27 cellular contexts compared by ENCODE assay signal in genomic region chr5:130272837-130273236, GRCh38.
A peak's percentile ranks its signal among the peaks of the same experiment; 100 is the strongest.
DNase-seq lines count a peak whose midpoint lies in the region; ATAC-seq, FAIRE-seq and TF ChIP-seq lines count a peak whose summit lies in the region.
"Had no signal": no experiment of that assay in that cellular context is flagged by ENCODE, and none has a peak within 500 bp of the region (broad histone marks: within the 10 kb centered on the region; RNA-seq: fewer than 3 reads in every experiment).

No MANE protein-coding gene starts in this region.

- no peaks in the 10 kb centered on the region for H3K23me2 ChIP-seq in H1 (ENCODE audit: low read depth, low read length)

- H3K4me3 ChIP-seq in NT2/D1 (ENCODE audit: insufficient read length, low read depth) (no peak overlapping the region), H1 (ENCODE audit: extremely low read depth in 1 of 4, insufficient read depth in 2 of 4, low read depth in 3 of 4, low read length in 4 of 4) (no peak overlapping the region), osteoblast (ENCODE audit: insufficient read depth, low read length) (no peak overlapping the region), tibial artery (no peak overlapping the region)
- H3K4me3 ChIP-seq: A549; BLaER1 treated with 17β-estradiol and CSF1 and Interleukin-3, amounts not matched to agents 10 nM and 100 nM; GM12878 had no signal

- H3K4me1 Mint-ChIP-seq in CD14-positive monocyte: peaks cover 3% of the 10 kb centered on the region
- H3K4me1 Mint-ChIP-seq: B cell; CD4-positive, alpha-beta memory T cell; CD4-positive, CD25-positive, alpha-beta regulatory T cell; CD8-positive, alpha-beta memory T cell had no signal

- no peak overlapping the region for H2BK15ac ChIP-seq in H1 (ENCODE audit: low read length)

- H3K27ac Mint-ChIP-seq in CD14-positive monocyte: no peak overlapping the region
- H3K27ac Mint-ChIP-seq: B cell; CD4-positive, alpha-beta memory T cell; CD4-positive, CD25-positive, alpha-beta regulatory T cell; CD8-positive, alpha-beta memory T cell had no signal

- H3K4me2 ChIP-seq in H1 (ENCODE audit: insufficient read depth in 1 of 2, low read depth in 2 of 2, low read length in 2 of 2) (no peak overlapping the region), osteoblast (ENCODE audit: insufficient read depth, low read length) (no peak overlapping the region)
- H3K4me2 ChIP-seq: A549; BLaER1 treated with 17β-estradiol and CSF1 and Interleukin-3, amounts not matched to agents 10 nM and 100 nM had no signal

- no peak for TF ChIP-seq EP300 in H1 (IDR thresholded peaks at IDR 0.05; ENCODE audit: borderline replicate concordance in 1 of 2, low read depth in 2 of 2, low read length in 2 of 2)

- H4K91ac ChIP-seq in H1 (replicated peaks; ENCODE audit: insufficient read length, low read length): no peak overlapping the region

- peaks cover 0 to 1% (median 0%) of the 10 kb centered on the region in 3 donors for H3K27me3 Mint-ChIP-seq in CD14-positive monocyte (ENCODE audit: low read depth in 3 of 3)
- H3K27me3 Mint-ChIP-seq: B cell; CD4-positive, CD25-positive, alpha-beta regulatory T cell had no signal

- no peak overlapping the region for H3K14ac ChIP-seq in H1 (ENCODE audit: insufficient read length)

- no peak overlapping the region for H3K18ac ChIP-seq in H1 (ENCODE audit: extremely low read depth, low read length)

- POLR2A ChIA-PET in H1 (lab: Charles Lee; ENCODE audit: partially characterized antibody): no interaction called here

- H2BK120ac ChIP-seq in H1 (replicated peaks; ENCODE audit: low read depth, low read length): no peak overlapping the region

- DNase-seq in ELF-1 (ENCODE audit: low read depth, low spot score) (peak; percentile 55), NT2/D1 (ENCODE audit: low read depth, low spot score) (peak; percentile 30), H1 (ENCODE audit: low read depth in 1 of 2, low spot score in 2 of 2) (peak in 1 of 2 experiments; percentile 13), osteoblast (ENCODE audit: insufficient read length, low spot score, missing footprints) (peak; percentile 10), iPS-NIHi11 (ENCODE audit: low spot score) (no peak), CD14-positive monocyte (ENCODE audit: low spot score) (no peak), tibial artery (no peak)
- DNase-seq: AML-193; CD4-positive, alpha-beta memory T cell; CD4-positive, CD25-positive, alpha-beta regulatory T cell; CD8-positive, alpha-beta memory T cell; COR-L47; DMS 273 treated with DMSO at 0.1 percent for 48 hours; DMS153; DMS53; DMS79; DND-41; GDM1 had no signal

- H3K9me3 ChIP-seq in NT2/D1 (ENCODE audit: insufficient read depth, low read length) (no peaks in the 10 kb centered on the region), H1 (ENCODE audit: insufficient read depth in 2 of 2, low read depth in 1 of 2, low read length in 1 of 2) (no peaks in the 10 kb centered on the region), osteoblast (ENCODE audit: low read depth, low read length) (no peaks in the 10 kb centered on the region), tibial artery (no peaks in the 10 kb centered on the region)
- H3K9me3 ChIP-seq: A549; BLaER1 treated with 17β-estradiol and CSF1 and Interleukin-3, amounts not matched to agents 10 nM and 100 nM had no signal

- no peak overlapping the region for H3K56ac ChIP-seq in H1 (replicated peaks; ENCODE audit: insufficient read length, low read depth, low read length)

- no peaks in the 10 kb centered on the region for H3K79me2 ChIP-seq in H1 (ENCODE audit: control insufficient read depth in 1 of 2, insufficient read depth in 2 of 2, low read length in 2 of 2)
- no peaks in the 10 kb centered on the region for H3K79me2 ChIP-seq in osteoblast (ENCODE audit: insufficient read depth, low read length)

- CTCF ChIA-PET in H1 (lab: Charles Lee; ENCODE audit: partially characterized antibody): no interaction called here

- H3K23ac ChIP-seq in H1 (ENCODE audit: insufficient read length): no peak overlapping the region

- no peak overlapping the region for H2AK5ac ChIP-seq in H1 (ENCODE audit: low read depth, low read length)

- H3K4me1 ChIP-seq in NT2/D1 (ENCODE audit: insufficient read depth, insufficient read length) (no peaks in the 10 kb centered on the region), H1 (replicated peaks in 1 of 4; ENCODE audit: control insufficient read depth in 3 of 4, insufficient read depth in 4 of 4, low read length in 3 of 4) (no peaks in the 10 kb centered on the region), osteoblast (ENCODE audit: insufficient read depth, low read length) (no peaks in the 10 kb centered on the region), tibial artery (no peaks in the 10 kb centered on the region)
- H3K4me1 ChIP-seq: A549 had no signal

- H3K27ac ChIP-seq in H1 (ENCODE audit: low read depth, low read length): no peak overlapping the region
- H3K27ac ChIP-seq in osteoblast (ENCODE audit: low read depth, low read length): no peak overlapping the region
- no peak overlapping the region for H3K27ac ChIP-seq in tibial artery
- H3K27ac ChIP-seq: 22Rv1; A549; BLaER1 treated with 17β-estradiol and CSF1 and Interleukin-3, amounts not matched to agents 10 nM and 100 nM; C4-2B had no signal

- no peak for FAIRE-seq in H1 (lab: Jason Lieb, UNC)
- FAIRE-seq: A549, GM12878, GM12892, GM18507 had no signal

- H3K27me3 ChIP-seq in NT2/D1 (ENCODE audit: insufficient read depth, insufficient read length) (peaks cover 79% of the 10 kb centered on the region), H1 (replicated peaks in 1 of 4; ENCODE audit: control insufficient read depth in 3 of 4, extremely low read depth in 1 of 4, insufficient read depth in 3 of 4, low read length in 3 of 4) (peaks cover 3 to 43% (median 14%) of the 10 kb centered on the region in 4 experiments; a peak in 6 of 7 replicates), osteoblast (ENCODE audit: insufficient read depth, low read length) (no peaks in the 10 kb centered on the region), tibial artery (no peaks in the 10 kb centered on the region)
- H3K27me3 ChIP-seq: BLaER1 treated with 17β-estradiol and CSF1 and Interleukin-3, amounts not matched to agents 10 nM and 100 nM had no signal

- no peak overlapping the region for H3K4ac ChIP-seq in H1 (replicated peaks; ENCODE audit: insufficient read length, low read depth, low read length)

- H3K79me1 ChIP-seq in H1 (ENCODE audit: low read depth, low read length): no peaks in the 10 kb centered on the region

- H3K9ac ChIP-seq in NT2/D1 (ENCODE audit: insufficient read length, low read depth): no peak overlapping the region
- H3K9ac ChIP-seq in H1 (replicated peaks in 1 of 4; ENCODE audit: extremely low read depth in 1 of 4, low read depth in 3 of 4, low read length in 3 of 4): no peak overlapping the region
- H3K9ac ChIP-seq: BLaER1 treated with 17β-estradiol and CSF1 and Interleukin-3, amounts not matched to agents 10 nM and 100 nM had no signal

- no peak for TF ChIP-seq RAD21 in H1 (IDR thresholded peaks at IDR 0.05 in 1 of 2, conservative IDR thresholded peaks at IDR 0.05 in 1 of 2; ENCODE audit: low read depth in 2 of 2, low read length in 2 of 2)

- ATAC-seq in HG03460 (IDR thresholded peaks at IDR 0.05; ENCODE audit: unreplicated experiment): no peak
- ATAC-seq: A549, GM12878 had no signal

- WGBS in H1 (ENCODE audit: extremely low coverage in 1 of 2, insufficient coverage in 1 of 2, insufficient read length in 1 of 2, insufficient replicate concordance in 2 of 2, low coverage in 1 of 2, low lambda C conversion rate in 2 of 2, missing lambda C conversion rate in 1 of 2), 2 experiments: 48% methylated on average over 2 of the region's 2 CpGs; no CpG with 5 or more reads in 1 of the 2 experiments

- H4K8ac ChIP-seq in H1 (ENCODE audit: extremely low read depth, insufficient read depth, low read length): no peak overlapping the region

- no peak for TF ChIP-seq CTCF in H1 (IDR thresholded peaks at IDR 0.05; ENCODE audit: control extremely low read depth in 1 of 3, insufficient read depth in 1 of 3, low read depth in 1 of 3, low read length in 3 of 3)
- no peak for TF ChIP-seq CTCF in osteoblast (IDR thresholded peaks at IDR 0.05; ENCODE audit: extremely low read depth, low read depth, low read length)
- TF ChIP-seq CTCF in CD14-positive monocyte (IDR thresholded peaks at IDR 0.05): no peak
- no peak for TF ChIP-seq CTCF in tibial artery (IDR thresholded peaks at IDR 0.05)

- H4K5ac ChIP-seq in H1 (ENCODE audit: insufficient read length, low read depth, low read length): no peak overlapping the region

- TF ChIP-seq POLR2A in H1 (IDR thresholded peaks at IDR 0.05; ENCODE audit: control extremely low read depth in 1 of 2, low read depth in 2 of 2, low read length in 2 of 2): no peak

- H2AFZ ChIP-seq in H1 (ENCODE audit: low read length) (no peak overlapping the region), osteoblast (ENCODE audit: low read length) (no peak overlapping the region)

- no peak overlapping the region for H2BK20ac ChIP-seq in H1 (ENCODE audit: low read length)

- no peaks in the 10 kb centered on the region for H3K36me3 Mint-ChIP-seq in CD14-positive monocyte
- H3K36me3 Mint-ChIP-seq: CD4-positive, alpha-beta memory T cell; CD4-positive, CD25-positive, alpha-beta regulatory T cell; CD8-positive, alpha-beta memory T cell had no signal

- H2BK12ac ChIP-seq in H1 (ENCODE audit: low read depth, low read length): no peak overlapping the region

- H3K9me3 Mint-ChIP-seq in CD14-positive monocyte: peaks cover 0 to 4% (median 0%) of the 10 kb centered on the region in 7 donors
- H3K9me3 Mint-ChIP-seq: CD8-positive, alpha-beta memory T cell had no signal

- H3K4me3 Mint-ChIP-seq in CD14-positive monocyte: no peak overlapping the region
- H3K4me3 Mint-ChIP-seq: B cell; CD4-positive, alpha-beta memory T cell; CD4-positive, CD25-positive, alpha-beta regulatory T cell; CD8-positive, alpha-beta memory T cell had no signal

- no peak overlapping the region for H2BK5ac ChIP-seq in H1 (ENCODE audit: low read depth, low read length)

- no peaks in the 10 kb centered on the region for H4K20me1 ChIP-seq in H1 (replicated peaks in 1 of 2; ENCODE audit: control insufficient read depth in 1 of 2, insufficient read depth in 2 of 2, low read length in 2 of 2)
- no peaks in the 10 kb centered on the region for H4K20me1 ChIP-seq in osteoblast (ENCODE audit: insufficient read depth, low read length)
- H4K20me1 ChIP-seq: BLaER1 treated with 17β-estradiol and CSF1 and Interleukin-3, amounts not matched to agents 10 nM and 100 nM had no signal

- H3K36me3 ChIP-seq in NT2/D1 (ENCODE audit: insufficient read depth, insufficient read length, low read length) (no peaks in the 10 kb centered on the region), H1 (ENCODE audit: control insufficient read depth in 2 of 4, insufficient read depth in 4 of 4, low read length in 3 of 4) (no peaks in the 10 kb centered on the region), osteoblast (ENCODE audit: insufficient read depth, low read length) (no peaks in the 10 kb centered on the region), tibial artery (no peaks in the 10 kb centered on the region)
- H3K36me3 ChIP-seq: BLaER1 treated with 17β-estradiol and CSF1 and Interleukin-3, amounts not matched to agents 10 nM and 100 nM had no signal

- intact Hi-C loops in CD14-positive monocyte (cut with micrococcal nuclease) (no loop called here), tibial artery (cut with DNase I; ENCODE audit: low total_unique reads) (no loop called here)

TF ChIP-seq in H1, 55 proteins besides CTCF, POLR2A, EP300 and RAD21 (continues in another document):
- 0 out of 2 replicates have a peak, but pooled peaks have one; percentile 40 for TF ChIP-seq POLR2AphosphoS5 (IDR thresholded peaks at IDR 0.05; ENCODE audit: low read depth, low read length)
- no peak for TF ChIP-seq GTF2F1 (IDR thresholded peaks at IDR 0.05; ENCODE audit: borderline replicate concordance, low read depth, low read length)

Comparison
In these comparisons a context has a peak if more than half of its experiments do, and no peak if none do; other contexts are left out.
1. DNase-seq: peak in ELF-1 (single experiment), NT2/D1 (single experiment) and osteoblast (single experiment); none in iPS-NIHi11 (single experiment), CD14-positive monocyte (single experiment) and tibial artery (0 of 2).